In the genomic region with DNA sequence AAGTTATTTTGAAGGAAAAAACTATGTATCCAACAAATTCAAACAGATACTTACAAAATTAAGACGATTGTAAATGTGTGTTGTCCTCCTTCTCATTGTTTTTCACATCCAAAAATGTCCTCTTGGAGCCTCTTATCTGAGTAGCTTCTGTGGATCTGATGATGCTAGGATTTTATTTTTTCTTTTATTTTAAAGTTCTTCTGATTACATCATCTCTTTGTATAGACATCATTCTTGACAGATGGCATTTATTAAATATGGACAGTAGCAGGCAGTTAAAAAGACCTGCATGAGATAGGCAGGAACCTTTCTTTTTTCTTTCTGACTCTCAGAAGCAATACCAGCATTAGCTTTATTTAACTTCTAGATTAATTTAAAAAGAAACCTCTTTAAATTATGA, we compare ENCODE assay signal across 9 cellular contexts. TPM values are rescaled to one million over a fixed set of nuclear protein-coding genes. Genes with fewer than 3 reads are reported as not detected.
DNase-seq lines count a peak whose midpoint lies in the region; ATAC-seq, FAIRE-seq and TF ChIP-seq lines count a peak whose summit lies in the region.
"Had no signal": no experiment of that assay in that cellular context is flagged by ENCODE, and none has a peak within 500 bp of the region (broad histone marks: within the 10 kb centered on the region; RNA-seq: fewer than 3 reads in every experiment).

Gene RPA3, minus strand, starts transcription at position 147 of the 400 bp plus-strand sequence. CDS start 78,189 bp downstream, outside the sequence.

- ATAC-seq in HG03520 (IDR thresholded peaks at IDR 0.05; ENCODE audit: unreplicated experiment) = no peak

- no peak for TF ChIP-seq POLR2A in GM12892 (IDR thresholded peaks at IDR 0.05; ENCODE audit: low read depth, low read length)

- peak within 1 kb of the TSS; percentile 24 for H3K27ac ChIP-seq in BLaER1

- no peak for FAIRE-seq in GM12892 (lab: Jason Lieb, UNC)

- DNase-seq in M059J (ENCODE audit: low read depth) (no peak), cerebellum (ENCODE audit: low spot score) (no peak), myocyte (ENCODE audit: low read depth) (no peak), GM12892 (ENCODE audit: insufficient read length) (no peak), hypothalamus (lab: John Stamatoyannopoulos, UW) (no peak), amniotic stem cell (lab: John Stamatoyannopoulos, UW) (no peak)
- DNase-seq: retina had no signal

- H3K4me2 ChIP-seq in BLaER1 = peak within 1 kb of the TSS; percentile 46

- no peak within 1 kb of the TSS for H3K9ac ChIP-seq in BLaER1

- H4K20me1 ChIP-seq in BLaER1 = no peaks in the 10 kb centered on the region

- peaks cover 16% of the 10 kb centered on the region for H3K4me1 ChIP-seq in BLaER1

- H3K27me3 ChIP-seq in BLaER1 = no peaks in the 10 kb centered on the region

- H3K4me3 ChIP-seq in BLaER1 = no peak within 1 kb of the TSS

- peaks cover 23% of the 10 kb centered on the region for H3K9me3 ChIP-seq in BLaER1

- no peaks in the 10 kb centered on the region for H3K36me3 ChIP-seq in BLaER1

RNA-seq across cellular contexts. Expression of gene RPA3, which starts in this region (rescaled TPM):
- total RNA-seq in M059J (2014; rRNA removed; shearing (Covaris generic)) = 121 and 127 TPM in 2 replicates
- 11.2 TPM for total RNA-seq in cerebellum
- 16.9 and 17.7 TPM in 2 replicates for total RNA-seq in myocyte
- polyA plus RNA-seq in myocyte (2012) = 33.2 TPM
- polyA plus RNA-seq in GM12892 (2012; ENCODE audit: missing spikeins) = 117 TPM
